ENCODE assay signal across 1 cellular context in the genomic region with DNA sequence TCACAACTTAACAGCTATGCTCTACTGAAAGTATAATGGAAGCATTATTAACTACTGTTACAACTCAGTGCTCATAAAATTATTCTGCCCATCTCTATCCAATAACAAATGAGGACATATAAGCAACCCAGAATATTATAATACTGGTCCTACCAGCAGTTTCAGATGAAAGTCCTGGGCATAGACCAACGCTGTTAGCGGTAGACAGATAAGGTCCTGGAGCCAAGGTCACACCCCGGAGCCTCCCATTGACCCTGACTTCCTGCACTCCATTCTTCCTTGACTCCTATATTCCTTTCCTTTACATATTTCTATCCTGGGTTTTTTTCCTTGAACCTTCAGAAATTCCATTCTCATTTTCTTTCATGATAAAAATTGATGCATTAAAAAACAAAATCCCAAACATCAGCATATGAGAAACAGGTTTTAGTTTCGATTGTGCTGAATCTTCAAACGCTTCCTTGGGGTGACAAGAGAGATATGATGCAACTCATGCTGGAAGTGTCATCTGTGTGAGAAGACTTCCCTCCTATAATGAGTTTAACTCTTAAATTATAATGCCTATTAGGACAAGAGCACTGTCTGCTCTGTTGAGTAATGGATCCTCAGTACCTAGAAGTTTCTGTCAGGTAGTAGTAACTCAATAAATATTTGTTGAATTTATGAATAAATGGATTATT.
TF ChIP-seq lines count a peak whose summit lies in the region.

No MANE protein-coding gene starts in this region.

TF ChIP-seq in GM23338, 12 proteins besides CTCF, POLR2A, EP300 and RAD21 (continued from another document):
- TF ChIP-seq, protein P1, sequence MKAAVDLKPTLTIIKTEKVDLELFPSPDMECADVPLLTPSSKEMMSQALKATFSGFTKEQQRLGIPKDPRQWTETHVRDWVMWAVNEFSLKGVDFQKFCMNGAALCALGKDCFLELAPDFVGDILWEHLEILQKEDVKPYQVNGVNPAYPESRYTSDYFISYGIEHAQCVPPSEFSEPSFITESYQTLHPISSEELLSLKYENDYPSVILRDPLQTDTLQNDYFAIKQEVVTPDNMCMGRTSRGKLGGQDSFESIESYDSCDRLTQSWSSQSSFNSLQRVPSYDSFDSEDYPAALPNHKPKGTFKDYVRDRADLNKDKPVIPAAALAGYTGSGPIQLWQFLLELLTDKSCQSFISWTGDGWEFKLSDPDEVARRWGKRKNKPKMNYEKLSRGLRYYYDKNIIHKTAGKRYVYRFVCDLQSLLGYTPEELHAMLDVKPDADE (IDR thresholded peaks at IDR 0.05), result no peak
- TF ChIP-seq CREB1 (CRISPR knock-in tag; IDR thresholded peaks at IDR 0.05; ENCODE audit: low read depth), result no peak
- TF ChIP-seq, protein P2, sequence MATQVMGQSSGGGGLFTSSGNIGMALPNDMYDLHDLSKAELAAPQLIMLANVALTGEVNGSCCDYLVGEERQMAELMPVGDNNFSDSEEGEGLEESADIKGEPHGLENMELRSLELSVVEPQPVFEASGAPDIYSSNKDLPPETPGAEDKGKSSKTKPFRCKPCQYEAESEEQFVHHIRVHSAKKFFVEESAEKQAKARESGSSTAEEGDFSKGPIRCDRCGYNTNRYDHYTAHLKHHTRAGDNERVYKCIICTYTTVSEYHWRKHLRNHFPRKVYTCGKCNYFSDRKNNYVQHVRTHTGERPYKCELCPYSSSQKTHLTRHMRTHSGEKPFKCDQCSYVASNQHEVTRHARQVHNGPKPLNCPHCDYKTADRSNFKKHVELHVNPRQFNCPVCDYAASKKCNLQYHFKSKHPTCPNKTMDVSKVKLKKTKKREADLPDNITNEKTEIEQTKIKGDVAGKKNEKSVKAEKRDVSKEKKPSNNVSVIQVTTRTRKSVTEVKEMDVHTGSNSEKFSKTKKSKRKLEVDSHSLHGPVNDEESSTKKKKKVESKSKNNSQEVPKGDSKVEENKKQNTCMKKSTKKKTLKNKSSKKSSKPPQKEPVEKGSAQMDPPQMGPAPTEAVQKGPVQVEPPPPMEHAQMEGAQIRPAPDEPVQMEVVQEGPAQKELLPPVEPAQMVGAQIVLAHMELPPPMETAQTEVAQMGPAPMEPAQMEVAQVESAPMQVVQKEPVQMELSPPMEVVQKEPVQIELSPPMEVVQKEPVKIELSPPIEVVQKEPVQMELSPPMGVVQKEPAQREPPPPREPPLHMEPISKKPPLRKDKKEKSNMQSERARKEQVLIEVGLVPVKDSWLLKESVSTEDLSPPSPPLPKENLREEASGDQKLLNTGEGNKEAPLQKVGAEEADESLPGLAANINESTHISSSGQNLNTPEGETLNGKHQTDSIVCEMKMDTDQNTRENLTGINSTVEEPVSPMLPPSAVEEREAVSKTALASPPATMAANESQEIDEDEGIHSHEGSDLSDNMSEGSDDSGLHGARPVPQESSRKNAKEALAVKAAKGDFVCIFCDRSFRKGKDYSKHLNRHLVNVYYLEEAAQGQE (IDR thresholded peaks at IDR 0.05; ENCODE audit: unreplicated experiment), result no peak
- TF ChIP-seq EZH2 (IDR thresholded peaks at IDR 0.05; ENCODE audit: low read depth, unreplicated experiment), result no peak
- TF ChIP-seq STAT1 (IDR thresholded peaks at IDR 0.05; ENCODE audit: unreplicated experiment), result no peak
TF ChIP-seq in GM23338: peak in this region for 0.
